8 cellular contexts compared by ENCODE assay signal in the genomic region with DNA sequence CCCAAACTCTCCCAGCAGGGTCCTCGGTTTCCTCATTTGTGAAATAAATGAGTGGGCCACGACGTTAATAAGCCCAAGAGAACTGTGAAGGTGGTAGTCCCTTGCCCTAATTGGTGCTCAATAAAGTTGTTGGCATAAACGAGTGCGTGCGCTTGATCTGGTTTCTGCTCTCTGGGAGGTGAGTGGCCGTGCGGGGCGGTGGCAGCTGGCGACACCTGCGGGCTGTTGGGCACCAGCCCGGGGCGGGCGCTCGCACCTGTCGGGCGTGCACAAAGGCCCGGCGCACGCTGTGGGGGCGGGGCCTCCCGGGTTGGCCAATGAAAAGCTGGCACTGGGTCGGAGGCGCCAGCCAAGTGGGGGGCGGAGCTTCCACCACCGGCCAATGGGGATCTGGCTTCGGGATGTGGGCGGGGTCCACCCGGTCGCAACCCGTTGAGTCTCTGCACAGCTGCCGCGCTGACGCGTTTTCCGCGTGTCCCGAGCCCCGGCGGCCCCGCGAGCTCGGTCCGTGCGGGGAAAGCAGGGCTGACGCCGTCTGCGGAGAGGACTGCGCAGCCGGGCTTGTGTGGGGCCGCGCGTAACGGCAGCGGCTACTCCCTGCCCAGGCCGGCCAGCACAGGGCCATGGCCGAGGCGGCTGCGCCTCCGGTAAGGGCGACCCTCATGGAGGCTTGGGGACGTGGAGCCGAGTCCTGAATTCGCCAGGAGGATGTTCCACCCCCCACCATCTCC. TPM values are rescaled to one million over a fixed set of nuclear protein-coding genes. Genes with fewer than 3 reads are reported as not detected.
DNase-seq lines count a peak whose midpoint lies in the region; ATAC-seq, FAIRE-seq and TF ChIP-seq lines count a peak whose summit lies in the region.

No MANE protein-coding gene starts in this region.

- FAIRE-seq in HepG2 (lab: Jason Lieb, UNC) = no peak

- in situ Hi-C loops in ACHN (cut with HindIII; ENCODE audit: low pct_ligation_motif_present, low pct_unique_long_range_greater_than_20kb, low sequenced_read_pairs) = no loop called here
- in situ Hi-C loops in HepG2 (cut with HindIII; ENCODE audit: extremely low pct_ligation_motif_present, low pct_unique_long_range_greater_than_20kb) = no loop called here

- H3K79me2 ChIP-seq in HepG2 (ENCODE audit: insufficient read depth, low read length) = no peaks in the 10 kb centered on the region

- H3K9me3 Mint-ChIP-seq in dendritic cell treated with granulocyte-macrophage colony-stimulating factor and Interleukin-4, amounts not matched to agents 40 ng/mL and 50 ng/mL, for 4 days = no peaks in the 10 kb centered on the region

- H3K9me3 ChIP-seq in HepG2 (ENCODE audit: low read length) = no peaks in the 10 kb centered on the region

- no peak for TF ChIP-seq EP300 in HepG2 (IDR thresholded peaks at IDR 0.05; ENCODE audit: low read depth in 2 of 2, low read length in 2 of 2)
- no peak for TF ChIP-seq EP300 in HepG2 (CRISPR knock-in tag; IDR thresholded peaks at IDR 0.05; ENCODE audit: borderline replicate concordance)

- peak overlapping the region; percentile 58 for H3K27ac Mint-ChIP-seq in dendritic cell treated with granulocyte-macrophage colony-stimulating factor and Interleukin-4, amounts not matched to agents 40 ng/mL and 50 ng/mL, for 4 days

- H3K27me3 ChIP-seq in HepG2 (ENCODE audit: control insufficient read depth in 1 of 2, insufficient read depth in 2 of 2, low read length in 2 of 2) = no peaks in the 10 kb centered on the region; a peak in 1 of 5 replicates

- CTCF ChIA-PET in HepG2 (lab: Yijun Ruan, JAX; ENCODE audit: low intra/inter-chr PET ratio, low total read pairs) = interaction anchor here (0.6 kb wide), 1 partner anchor 24 kb away, joined by 3 read pairs; no protein-coding TSS in a partner anchor

- intact Hi-C loops in dendritic cell treated with granulocyte-macrophage colony-stimulating factor and Interleukin-4, amounts not matched to agents 40 ng/mL and 50 ng/mL, for 4 days (cut with micrococcal nuclease) = no loop called here
- intact Hi-C loops in HepG2 (cut with micrococcal nuclease; ENCODE audit: unreplicated experiment) = no loop called here

- no peak for TF ChIP-seq CTCF in HepG2 (CRISPR knock-in tag; IDR thresholded peaks at IDR 0.05)

- H3K4me2 ChIP-seq in HepG2 (ENCODE audit: low read depth, low read length) = no peak overlapping the region

- TF ChIP-seq RAD21 in HepG2 (CRISPR knock-in tag; IDR thresholded peaks at IDR 0.05) = no peak

- ATAC-seq in GM18861 (IDR thresholded peaks at IDR 0.05; ENCODE audit: unreplicated experiment) (peak; percentile 95), HG03095 (IDR thresholded peaks at IDR 0.05; ENCODE audit: unreplicated experiment) (peak; percentile 96), HepG2 (no peak)

- no peak for TF ChIP-seq POLR2A in HepG2 (IDR thresholded peaks at IDR 0.05; ENCODE audit: insufficient read depth in 1 of 2, low read depth in 2 of 2, low read length in 2 of 2)

- H3K36me3 ChIP-seq in HepG2 (replicated peaks in 1 of 2; ENCODE audit: control insufficient read depth in 1 of 2, insufficient read depth in 2 of 2, low read length in 2 of 2) = peaks cover 1 to 3% of the 10 kb centered on the region in 2 experiments; a peak in 3 of 5 replicates

- H3K27me3 Mint-ChIP-seq in dendritic cell treated with granulocyte-macrophage colony-stimulating factor and Interleukin-4, amounts not matched to agents 40 ng/mL and 50 ng/mL, for 4 days = peaks cover 24% of the 10 kb centered on the region

- H3K9ac ChIP-seq in HepG2 (ENCODE audit: insufficient read depth, low read depth, low read length) = no peak overlapping the region

- H3K4me1 ChIP-seq in HepG2 (ENCODE audit: insufficient read depth, low read length) = peaks cover 10% of the 10 kb centered on the region; the same call in 1 of the 2 replicates

- H3K4me1 Mint-ChIP-seq in dendritic cell treated with granulocyte-macrophage colony-stimulating factor and Interleukin-4, amounts not matched to agents 40 ng/mL and 50 ng/mL, for 4 days (ENCODE audit: low read depth) = peaks cover 21% of the 10 kb centered on the region

- no peak overlapping the region for H2AFZ ChIP-seq in HepG2 (ENCODE audit: low read length)

- H3K4me3 ChIP-seq in HepG2 (replicated peaks in 1 of 3; ENCODE audit: insufficient read depth in 1 of 3, low read depth in 2 of 3, low read length in 3 of 3) = no peak overlapping the region

- BruUV-seq in HepG2 (replicated peaks; lab: Mats Ljungman, UMichigan) = no TSS peak

- H3K27ac ChIP-seq in HepG2 (ENCODE audit: extremely low read length, insufficient read depth, low read length) = no peak overlapping the region

- no peaks in the 10 kb centered on the region for H4K20me1 ChIP-seq in HepG2 (ENCODE audit: insufficient read depth, low read length)

- WGBS in HepG2 (ENCODE audit: low lambda C conversion rate) = 98% methylated on average over 49 of the region's 64 CpGs

- DNase-seq in ACHN (peak; percentile 23), NCI-H2227 (lab: John Stamatoyannopoulos, UW; ENCODE audit: unreplicated experiment) (peak; percentile 97), HepG2 (ENCODE audit: low spot score) (no peak)
- DNase-seq in activated CD4-positive, alpha-beta T cell treated with anti-CD3 and anti-CD28 coated beads, Interleukin-2, amount 50 U/mL, for 1 hour = peak; percentile 99
- peak; percentile 97 to 98 for DNase-seq in stimulated activated CD4-positive, alpha-beta T cell treated with anti-CD3 and anti-CD28 coated beads, Interleukin-2, amount 100 ng/mL, for 48 hours

- H3K36me3 Mint-ChIP-seq in dendritic cell treated with granulocyte-macrophage colony-stimulating factor and Interleukin-4, amounts not matched to agents 40 ng/mL and 50 ng/mL, for 4 days (ENCODE audit: low read depth) = peaks cover 64% of the 10 kb centered on the region

- POLR2A ChIA-PET in HepG2 (lab: Yijun Ruan, JAX) = no interaction called here

- H3K4me3 Mint-ChIP-seq in dendritic cell treated with granulocyte-macrophage colony-stimulating factor and Interleukin-4, amounts not matched to agents 40 ng/mL and 50 ng/mL, for 4 days = peak overlapping the region; percentile 76

TF ChIP-seq in HepG2, 621 proteins besides CTCF, POLR2A, EP300 and RAD21 (continues in another document):
- TF ChIP-seq RBFOX2 (IDR thresholded peaks at IDR 0.05; ENCODE audit: low read depth, low read length) = 0 out of 2 replicates have a peak, but pooled peaks have one; percentile 16

RNA-seq across cellular contexts. Expression of a gene that starts 23.0 kb away (rescaled TPM):
- 1.3 and 5.2 TPM in 2 replicates for total RNA-seq in HepG2 (2016; rRNA removed; fragmentation: Illumina TruSeq; extraction: Trizol)
- total RNA-seq in HepG2 (2016; cell fraction: cytosol; rRNA removed; fragmentation: Illumina TruSeq; extraction: Trizol; ENCODE audit: low read depth) = 0.30 and 0.35 TPM in 2 replicates
- 1.5 and 5.4 TPM in 2 replicates for total RNA-seq in HepG2 (2016; cell fraction: insoluble cytoplasmic fraction; rRNA removed; fragmentation: Illumina TruSeq; extraction: Trizol)
- 0.96 and 1.1 TPM in 2 replicates for total RNA-seq in HepG2 (2016; cell fraction: membrane; rRNA removed; fragmentation: Illumina TruSeq; extraction: Trizol)
- 8.0 TPM in 2 replicates for total RNA-seq in HepG2 (2016; cell fraction: nucleus; rRNA removed; fragmentation: Illumina TruSeq; extraction: Trizol)
- polyA plus RNA-seq in HepG2 (2011; rRNA removed) = 4.1 and 5.9 TPM in 2 replicates
- 2.4 TPM in 2 replicates for polyA plus RNA-seq in HepG2 (2011; cell fraction: cytosol; rRNA removed)
- polyA plus RNA-seq in HepG2 (2011; cell fraction: nucleus; rRNA removed) = 44.7 and 47.2 TPM in 2 replicates
- 2.5 and 3.0 TPM in 2 replicates for polyA plus RNA-seq in HepG2 (2012)
- 0.17 and 0.22 TPM in 2 replicates for polyA plus RNA-seq in HepG2 (2016; cell fraction: cytosol; fragmentation: Illumina TruSeq; extraction: Trizol; ENCODE audit: low read depth)
- 1.4 and 2.5 TPM in 2 replicates for polyA plus RNA-seq in HepG2 (2016; cell fraction: insoluble cytoplasmic fraction; fragmentation: Illumina TruSeq; extraction: Trizol; ENCODE audit: low read depth)
- polyA plus RNA-seq in HepG2 (2016; cell fraction: membrane; fragmentation: Illumina TruSeq; extraction: Trizol; ENCODE audit: low read depth) = 0.55 and 0.61 TPM in 2 replicates
- 19.0 and 21.9 TPM in 2 replicates for polyA plus RNA-seq in HepG2 (2016; cell fraction: nucleus; fragmentation: Illumina TruSeq; extraction: Trizol; ENCODE audit: insufficient read depth, low read depth)
- 3.0 and 5.9 TPM in 2 replicates for polyA minus RNA-seq in HepG2 (2011; rRNA and poly(A)+ RNA removed; ENCODE audit: low replicate concordance)
- polyA minus RNA-seq in HepG2 (2011; cell fraction: cytosol; rRNA and poly(A)+ RNA removed) = 0.59 and 1.1 TPM in 2 replicates
- 7.3 and 8.1 TPM in 2 replicates for polyA minus RNA-seq in HepG2 (2011; cell fraction: nucleus; rRNA and poly(A)+ RNA removed)

RNA-seq across cellular contexts. Expression of a gene that starts 45.6 kb away (rescaled TPM):
- total RNA-seq in HepG2 (2016; rRNA removed; fragmentation: Illumina TruSeq; extraction: Trizol) = 3.8 and 4.3 TPM in 2 replicates
- 0.40 and 1.1 TPM in 2 replicates for total RNA-seq in HepG2 (2016; cell fraction: cytosol; rRNA removed; fragmentation: Illumina TruSeq; extraction: Trizol; ENCODE audit: low read depth)
- 3.6 and 4.1 TPM in 2 replicates for total RNA-seq in HepG2 (2016; cell fraction: insoluble cytoplasmic fraction; rRNA removed; fragmentation: Illumina TruSeq; extraction: Trizol)
- total RNA-seq in HepG2 (2016; cell fraction: membrane; rRNA removed; fragmentation: Illumina TruSeq; extraction: Trizol) = 1.9 and 2.0 TPM in 2 replicates
- 3.3 and 4.5 TPM in 2 replicates for total RNA-seq in HepG2 (2016; cell fraction: nucleus; rRNA removed; fragmentation: Illumina TruSeq; extraction: Trizol)
- 2.6 and 3.1 TPM in 2 replicates for polyA plus RNA-seq in HepG2 (2011; rRNA removed)
- 2.1 and 2.3 TPM in 2 replicates for polyA plus RNA-seq in HepG2 (2011; cell fraction: cytosol; rRNA removed)
- 11.2 and 11.6 TPM in 2 replicates for polyA plus RNA-seq in HepG2 (2011; cell fraction: nucleus; rRNA removed)
- polyA plus RNA-seq in HepG2 (2012) = 3.9 TPM in 2 replicates
- 0.28 and 0.59 TPM in 2 replicates for polyA plus RNA-seq in HepG2 (2016; cell fraction: cytosol; fragmentation: Illumina TruSeq; extraction: Trizol; ENCODE audit: low read depth)
- 4.2 and 5.8 TPM in 2 replicates for polyA plus RNA-seq in HepG2 (2016; cell fraction: insoluble cytoplasmic fraction; fragmentation: Illumina TruSeq; extraction: Trizol; ENCODE audit: low read depth)
- 1.0 and 1.3 TPM in 2 replicates for polyA plus RNA-seq in HepG2 (2016; cell fraction: membrane; fragmentation: Illumina TruSeq; extraction: Trizol; ENCODE audit: low read depth)
- 14.2 and 14.5 TPM in 2 replicates for polyA plus RNA-seq in HepG2 (2016; cell fraction: nucleus; fragmentation: Illumina TruSeq; extraction: Trizol; ENCODE audit: insufficient read depth, low read depth)
- 4.0 and 4.6 TPM in 2 replicates for polyA minus RNA-seq in HepG2 (2011; rRNA and poly(A)+ RNA removed; ENCODE audit: low replicate concordance)
- 1.7 and 2.3 TPM in 2 replicates for polyA minus RNA-seq in HepG2 (2011; cell fraction: cytosol; rRNA and poly(A)+ RNA removed)
- polyA minus RNA-seq in HepG2 (2011; cell fraction: nucleus; rRNA and poly(A)+ RNA removed) = 5.2 and 6.1 TPM in 2 replicates
